ENCODE assay signal across 8 cellular contexts in genomic region chr9:96137666-96138429, GRCh38.
DNase-seq lines count a peak whose midpoint lies in the region; ATAC-seq and TF ChIP-seq lines count a peak whose summit lies in the region.

No MANE protein-coding gene starts in this region.

- H3K4me1 Mint-ChIP-seq in activated CD4-positive, alpha-beta T cell treated with anti-CD3 and anti-CD28 coated beads, Interleukin-2, amount 10 ng/mL, durations not matched to agents 7 days and 5 days: peaks cover 18% of the 10 kb centered on the region
- H3K4me1 Mint-ChIP-seq in progenitor cell of endocrine pancreas (ENCODE audit: low read depth): peaks cover 6% of the 10 kb centered on the region
- peaks cover 0 to 14% (median 3%) of the 10 kb centered on the region in 4 donors for H3K4me1 Mint-ChIP-seq in CD4-positive, alpha-beta memory T cell

- CTCF ChIA-PET in activated CD4-positive, alpha-beta T cell treated with anti-CD3 and anti-CD28 coated beads, Interleukin-2, amount 10 ng/mL, durations not matched to agents 7 days and 5 days (lab: Charles Lee): interaction anchor here (1.1 to 1.6 kb wide), 2 partner anchors 12 to 13 kb away, joined by 3 read pairs; no protein-coding TSS in a partner anchor
- CTCF ChIA-PET in CD4-positive, alpha-beta memory T cell (lab: Charles Lee; ENCODE audit: partially characterized antibody): interaction anchor here (1.2 kb wide), 1 partner anchor 12 kb away, joined by 3 read pairs; no protein-coding TSS in a partner anchor

- peak overlapping the region; percentile 87 for H3K4me2 ChIP-seq in fibroblast of lung (ENCODE audit: extremely low read depth, insufficient read depth, low read length)

- intact Hi-C loops in transverse colon (cut with DNase I; ENCODE audit: low total_unique reads): no loop called here
- intact Hi-C loops in CD4-positive, alpha-beta memory T cell (cut with micrococcal nuclease): no loop called here

- ATAC-seq in HG03457 (IDR thresholded peaks at IDR 0.05; ENCODE audit: unreplicated experiment): peak; percentile 24

- H3K9ac ChIP-seq in fibroblast of lung (ENCODE audit: insufficient read depth, low read length): peak overlapping the region; percentile 18

- H3K27ac Mint-ChIP-seq in activated CD4-positive, alpha-beta T cell treated with anti-CD3 and anti-CD28 coated beads, Interleukin-2, amount 10 ng/mL, durations not matched to agents 7 days and 5 days: peak overlapping the region; percentile 10
- no peak overlapping the region for H3K27ac Mint-ChIP-seq in progenitor cell of endocrine pancreas
- H3K27ac Mint-ChIP-seq in CD4-positive, alpha-beta memory T cell: no peak overlapping the region

- no peak for DNase-seq in activated CD4-positive, alpha-beta T cell treated with anti-CD3 and anti-CD28 coated beads, Interleukin-2, amount 10 ng/mL, durations not matched to agents 7 days and 5 days
- DNase-seq in activated CD4-positive, alpha-beta T cell treated with anti-CD3 and anti-CD28 coated beads for 48 hours: no peak
- DNase-seq in fibroblast of lung (ENCODE audit: low read depth in 2 of 2) (peak; percentile 30 to 48), transverse colon (no peak), progenitor cell of endocrine pancreas (ENCODE audit: low spot score, unreplicated experiment) (no peak), RPMI8226 (no peak)
- no peak for DNase-seq in CD4-positive, alpha-beta memory T cell

- H3K79me2 ChIP-seq in fibroblast of lung (ENCODE audit: control insufficient read depth, insufficient read depth, low read length): no peaks in the 10 kb centered on the region

- no peak overlapping the region for H3K4me3 Mint-ChIP-seq in activated CD4-positive, alpha-beta T cell treated with anti-CD3 and anti-CD28 coated beads, Interleukin-2, amount 10 ng/mL, durations not matched to agents 7 days and 5 days
- no peak overlapping the region for H3K4me3 Mint-ChIP-seq in progenitor cell of endocrine pancreas (ENCODE audit: low read depth)
- H3K4me3 Mint-ChIP-seq in CD4-positive, alpha-beta memory T cell: peak overlapping the region in 2 of 8 donors; percentile 9 to 14

- H3K27me3 Mint-ChIP-seq in activated CD4-positive, alpha-beta T cell treated with anti-CD3 and anti-CD28 coated beads, Interleukin-2, amount 10 ng/mL, durations not matched to agents 7 days and 5 days: peaks cover 4% of the 10 kb centered on the region
- peaks cover 23% of the 10 kb centered on the region for H3K27me3 Mint-ChIP-seq in progenitor cell of endocrine pancreas
- H3K27me3 Mint-ChIP-seq in CD4-positive, alpha-beta memory T cell: peaks cover 0 to under 1% of the 10 kb centered on the region in 2 donors

- H4K20me1 ChIP-seq in fibroblast of lung (ENCODE audit: control insufficient read depth, extremely low read depth, insufficient read depth, low read length): no peaks in the 10 kb centered on the region

- H3K4me3 ChIP-seq in fibroblast of lung (replicated peaks in 1 of 4; ENCODE audit: control extremely low read depth in 1 of 4, insufficient read depth in 1 of 4, low read depth in 3 of 4, low read length in 4 of 4): peak overlapping the region; percentile 9 to 26 (median 18)
- H3K4me3 ChIP-seq in transverse colon: peak overlapping the region in 2 of 4 donors; percentile 16 to 38
- H3K4me3 ChIP-seq in CD4-positive, alpha-beta memory T cell (ENCODE audit: low read length in 2 of 2): no peak overlapping the region

- peak overlapping the region; percentile 27 for H2AFZ ChIP-seq in fibroblast of lung (ENCODE audit: low read length)

- POLR2A ChIA-PET in activated CD4-positive, alpha-beta T cell treated with anti-CD3 and anti-CD28 coated beads, Interleukin-2, amount 10 ng/mL, durations not matched to agents 7 days and 5 days (lab: Charles Lee): no interaction called here
- POLR2A ChIA-PET in CD4-positive, alpha-beta memory T cell (lab: Charles Lee; ENCODE audit: partially characterized antibody): no interaction called here

- TF ChIP-seq POLR2A in transverse colon (IDR thresholded peaks at IDR 0.05): no peak

- TF ChIP-seq EP300 in transverse colon (IDR thresholded peaks at IDR 0.05; ENCODE audit: low read depth): no peak

- H3K4me1 ChIP-seq in fibroblast of lung (ENCODE audit: control insufficient read depth, extremely low read depth, insufficient read depth, low read length) (peaks cover 41% of the 10 kb centered on the region), transverse colon (peaks cover 25 to 52% (median 28%) of the 10 kb centered on the region in 4 donors)
- H3K4me1 ChIP-seq in CD4-positive, alpha-beta memory T cell (ENCODE audit: insufficient read depth, low read length): no peaks in the 10 kb centered on the region

- H3K36me3 ChIP-seq in fibroblast of lung (ENCODE audit: control insufficient read depth, insufficient read depth, low read length): no peaks in the 10 kb centered on the region
- H3K36me3 ChIP-seq in transverse colon: no peaks in the 10 kb centered on the region
- H3K36me3 ChIP-seq in CD4-positive, alpha-beta memory T cell (ENCODE audit: insufficient read depth, low read length): no peaks in the 10 kb centered on the region

- peaks cover 2% of the 10 kb centered on the region for H3K9me3 Mint-ChIP-seq in activated CD4-positive, alpha-beta T cell treated with anti-CD3 and anti-CD28 coated beads, Interleukin-2, amount 10 ng/mL, durations not matched to agents 7 days and 5 days
- H3K9me3 Mint-ChIP-seq in progenitor cell of endocrine pancreas (ENCODE audit: low read depth): peaks cover 8% of the 10 kb centered on the region
- peaks cover 2 to 14% (median 10%) of the 10 kb centered on the region in 8 donors for H3K9me3 Mint-ChIP-seq in CD4-positive, alpha-beta memory T cell

- no peak for TF ChIP-seq CTCF in fibroblast of lung (conservative IDR thresholded peaks at IDR 0.05 in 1 of 2, IDR thresholded peaks at IDR 0.05 in 1 of 2; ENCODE audit: low read depth in 1 of 2, low read length in 2 of 2)
- no peak for TF ChIP-seq CTCF in transverse colon (IDR thresholded peaks at IDR 0.05)
- TF ChIP-seq CTCF in progenitor cell of endocrine pancreas (IDR thresholded peaks at IDR 0.05; ENCODE audit: unreplicated experiment): no peak

- H3K27ac ChIP-seq in fibroblast of lung (ENCODE audit: insufficient read depth, low read length): peak overlapping the region; percentile 60
- H3K27ac ChIP-seq in transverse colon: peak overlapping the region; percentile 78 to 84 (median 82)
- H3K27ac ChIP-seq in CD4-positive, alpha-beta memory T cell (ENCODE audit: low read depth, low read length): no peak overlapping the region

- in situ Hi-C loops in transverse colon (cut with MboI; ENCODE audit: low pct_ligation_motif_present in 1 of 4, low pct_unique_long_range_greater_than_20kb in 1 of 4, low sequenced_read_pairs in 3 of 4): no loop called here

- 63% methylated on average over 6 of the region's 6 CpGs; no CpG with 5 or more reads in 1 of the 2 donors for WGBS in transverse colon (ENCODE audit: low coverage in 1 of 2), 2 donors

- no peaks in the 10 kb centered on the region for H3K36me3 Mint-ChIP-seq in activated CD4-positive, alpha-beta T cell treated with anti-CD3 and anti-CD28 coated beads, Interleukin-2, amount 10 ng/mL, durations not matched to agents 7 days and 5 days (ENCODE audit: low read depth)
- H3K36me3 Mint-ChIP-seq in progenitor cell of endocrine pancreas (ENCODE audit: insufficient read depth): no peaks in the 10 kb centered on the region
- peaks cover 0 to 5% of the 10 kb centered on the region in 2 donors for H3K36me3 Mint-ChIP-seq in CD4-positive, alpha-beta memory T cell

- H3K9me3 ChIP-seq in fibroblast of lung (ENCODE audit: control insufficient read depth, insufficient read depth, low read depth, low read length) (no peaks in the 10 kb centered on the region), transverse colon (no peaks in the 10 kb centered on the region)
- H3K9me3 ChIP-seq in CD4-positive, alpha-beta memory T cell (ENCODE audit: control insufficient read depth in 1 of 2, low read length in 2 of 2): no peaks in the 10 kb centered on the region

- H3K27me3 ChIP-seq in fibroblast of lung (ENCODE audit: control insufficient read depth, insufficient read depth, low read length) (no peaks in the 10 kb centered on the region), transverse colon (no peaks in the 10 kb centered on the region)
- H3K27me3 ChIP-seq in CD4-positive, alpha-beta memory T cell (ENCODE audit: insufficient read depth, low read length): no peaks in the 10 kb centered on the region

Comparison
In these comparisons a context has a peak if more than half of its experiments do, and no peak if none do; other contexts are left out.
1. DNase-seq: peak in fibroblast of lung (2 of 2); none in activated CD4-positive, alpha-beta T cell treated with anti-CD3 and anti-CD28 coated beads, Interleukin-2, amount 10 ng/mL, durations not matched to agents 7 days and 5 days (single experiment), activated CD4-positive, alpha-beta T cell treated with anti-CD3 and anti-CD28 coated beads for 48 hours (single experiment), transverse colon (single experiment), progenitor cell of endocrine pancreas (single experiment), CD4-positive, alpha-beta memory T cell (0 of 5) and RPMI8226 (single experiment).
2. H3K4me3 ChIP-seq: peak in fibroblast of lung (4 of 4); none in CD4-positive, alpha-beta memory T cell (0 of 2).